Comparison of ENCODE assay signal across 1 cellular context in genomic region chr20:1720845-1721475, GRCh38.
A peak's percentile ranks its signal among the peaks of the same experiment; 100 is the strongest.
TF ChIP-seq lines count a peak whose summit lies in the region.

No MANE protein-coding gene starts in this region.

TF ChIP-seq in GM12878, 131 proteins besides CTCF, POLR2A, EP300 and RAD21:
- TF ChIP-seq NBN (IDR thresholded peaks at IDR 0.05) (no peak), E2F4 (IDR thresholded peaks at IDR 0.05; ENCODE audit: low read depth, low read length) (no peak), SPI1 (IDR thresholded peaks at IDR 0.05; ENCODE audit: borderline replicate concordance, insufficient read depth, low read depth, low read length) (peak; percentile 76), GATAD2B (conservative IDR thresholded peaks at IDR 0.05; ENCODE audit: low read depth) (no peak)
